8 cellular contexts compared by ENCODE assay signal in the genomic region with DNA sequence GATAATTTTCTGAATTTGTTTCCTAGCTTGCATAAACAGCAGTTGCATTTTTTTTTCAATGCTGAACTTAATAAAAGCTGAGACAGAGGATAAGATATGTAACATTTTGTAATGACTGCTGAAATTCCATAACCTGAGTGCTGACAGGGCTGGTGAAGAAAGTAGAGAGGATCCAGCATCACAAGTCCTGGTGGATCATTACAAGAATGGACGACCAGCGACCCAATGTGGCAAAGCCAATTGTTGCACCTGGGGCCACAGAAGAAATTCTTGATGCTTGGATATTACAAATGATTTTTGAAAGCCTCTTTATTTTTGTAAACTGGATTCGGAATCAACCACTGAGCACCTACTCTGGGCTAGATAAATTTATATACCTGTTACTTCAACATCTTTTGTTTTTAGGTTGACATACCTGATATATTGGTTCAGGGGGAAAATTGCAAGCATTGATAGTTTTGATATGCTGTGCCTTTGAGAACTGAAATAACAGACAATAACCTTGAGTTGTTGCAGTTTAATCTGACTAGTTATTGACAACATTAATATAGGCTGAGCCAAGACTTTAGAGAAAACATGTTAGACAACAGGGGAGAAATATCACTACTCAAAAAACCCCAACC. TPM values are rescaled to one million over a fixed set of nuclear protein-coding genes. Genes with fewer than 3 reads are reported as not detected.
A peak's percentile ranks its signal among the peaks of the same experiment; 100 is the strongest.
DNase-seq lines count a peak whose midpoint lies in the region; ATAC-seq and TF ChIP-seq lines count a peak whose summit lies in the region.

No MANE protein-coding gene starts in this region.

- H3K36me3 ChIP-seq in NT2/D1 (ENCODE audit: insufficient read depth, insufficient read length, low read length), result no peaks in the 10 kb centered on the region

- no peak overlapping the region for H3K9ac ChIP-seq in NT2/D1 (ENCODE audit: insufficient read length, low read depth)

- H3K4me3 ChIP-seq in NT2/D1 (ENCODE audit: insufficient read length, low read depth), result no peak overlapping the region

- CTCF ChIA-PET in Calu3 (lab: Charles Lee), result no interaction called here

- peaks cover 8% of the 10 kb centered on the region for H3K4me1 Mint-ChIP-seq in Calu3 (ENCODE audit: low read depth, unreplicated experiment)
- H3K4me1 Mint-ChIP-seq in activated T-helper 2 cell treated with anti-CD3 and anti-CD28 coated beads, Interferon-gamma antibody, Interleukin-2, Interleukin-4, amounts not matched to agents 10 μg/mL and 5 μg/mL and 100 μg/mL, durations not matched to agents 14 hours and 24 hours and 36 hours (ENCODE audit: low read depth), result peaks cover 13% of the 10 kb centered on the region

- no peaks in the 10 kb centered on the region for H3K9me3 ChIP-seq in NT2/D1 (ENCODE audit: insufficient read depth, low read length)

- H3K36me3 Mint-ChIP-seq in Calu3 (ENCODE audit: insufficient read depth, unreplicated experiment), result peaks cover 23% of the 10 kb centered on the region
- no peaks in the 10 kb centered on the region for H3K36me3 Mint-ChIP-seq in activated T-helper 2 cell treated with anti-CD3 and anti-CD28 coated beads, Interferon-gamma antibody, Interleukin-2, Interleukin-4, amounts not matched to agents 10 μg/mL and 5 μg/mL and 100 μg/mL, durations not matched to agents 14 hours and 24 hours and 36 hours (ENCODE audit: low read depth)

- no peaks in the 10 kb centered on the region for H3K9me3 Mint-ChIP-seq in Calu3 (ENCODE audit: low read depth, unreplicated experiment)
- no peaks in the 10 kb centered on the region for H3K9me3 Mint-ChIP-seq in activated T-helper 2 cell treated with anti-CD3 and anti-CD28 coated beads, Interferon-gamma antibody, Interleukin-2, Interleukin-4, amounts not matched to agents 10 μg/mL and 5 μg/mL and 100 μg/mL, durations not matched to agents 14 hours and 24 hours and 36 hours

- peak; percentile 79 for DNase-seq in Calu3
- DNase-seq in HT-29 (ENCODE audit: low spot score), result peak; percentile 81
- DNase-seq in NT2/D1 (ENCODE audit: low read depth, low spot score), result peak; percentile 61
- DNase-seq in activated T-helper 2 cell treated with anti-CD3 and anti-CD28 coated beads, Interferon-gamma antibody, Interleukin-2, Interleukin-4, amounts not matched to agents 10 μg/mL and 5 μg/mL and 100 μg/mL, durations not matched to agents 14 hours and 24 hours and 36 hours (ENCODE audit: low spot score), result peak; percentile 28
- DNase-seq in globus pallidus (ENCODE audit: low spot score), result peak; percentile 58
- DNase-seq in pons (ENCODE audit: low spot score), result peak; percentile 83

- ATAC-seq in GM19463 (IDR thresholded peaks at IDR 0.05; ENCODE audit: unreplicated experiment) (no peak), GM21360 (IDR thresholded peaks at IDR 0.05; ENCODE audit: unreplicated experiment) (no peak)

- no TSS peak for BruUV-seq in Calu3 (replicated peaks; lab: Mats Ljungman, UMichigan)

- H3K4me3 Mint-ChIP-seq in Calu3 (ENCODE audit: low read depth, unreplicated experiment), result no peak overlapping the region
- H3K4me3 Mint-ChIP-seq in activated T-helper 2 cell treated with anti-CD3 and anti-CD28 coated beads, Interferon-gamma antibody, Interleukin-2, Interleukin-4, amounts not matched to agents 10 μg/mL and 5 μg/mL and 100 μg/mL, durations not matched to agents 14 hours and 24 hours and 36 hours (ENCODE audit: low read depth), result no peak overlapping the region

- no peaks in the 10 kb centered on the region for H3K4me1 ChIP-seq in NT2/D1 (ENCODE audit: insufficient read depth, insufficient read length)

- no peak overlapping the region for H3K27ac Mint-ChIP-seq in Calu3 (ENCODE audit: unreplicated experiment)
- H3K27ac Mint-ChIP-seq in activated T-helper 2 cell treated with anti-CD3 and anti-CD28 coated beads, Interferon-gamma antibody, Interleukin-2, Interleukin-4, amounts not matched to agents 10 μg/mL and 5 μg/mL and 100 μg/mL, durations not matched to agents 14 hours and 24 hours and 36 hours, result no peak overlapping the region

- intact Hi-C loops in Calu3 (cut with micrococcal nuclease; ENCODE audit: unreplicated experiment), result loop anchor here (1.0 to 10.0 kb wide), 6 partner anchors 113 to 544 kb away; a partner anchor contains a TSS
- intact Hi-C loops in activated T-helper 2 cell treated with anti-CD3 and anti-CD28 coated beads, Interferon-gamma antibody, Interleukin-2, Interleukin-4, amounts not matched to agents 10 μg/mL and 5 μg/mL and 100 μg/mL, durations not matched to agents 14 hours and 24 hours and 36 hours (cut with micrococcal nuclease), result loop anchor here (2.0 kb wide), 1 partner anchor 544 kb away; no protein-coding TSS in a partner anchor

- peak; percentile 83 for TF ChIP-seq CTCF in Calu3 (IDR thresholded peaks at IDR 0.05; ENCODE audit: unreplicated experiment)

- H3K27me3 ChIP-seq in NT2/D1 (ENCODE audit: insufficient read depth, insufficient read length), result no peaks in the 10 kb centered on the region

- H3K27me3 Mint-ChIP-seq in Calu3 (ENCODE audit: unreplicated experiment), result no peaks in the 10 kb centered on the region
- H3K27me3 Mint-ChIP-seq in activated T-helper 2 cell treated with anti-CD3 and anti-CD28 coated beads, Interferon-gamma antibody, Interleukin-2, Interleukin-4, amounts not matched to agents 10 μg/mL and 5 μg/mL and 100 μg/mL, durations not matched to agents 14 hours and 24 hours and 36 hours (ENCODE audit: low read depth), result peaks cover 22% of the 10 kb centered on the region

RNA-seq across cellular contexts. Expression of a gene that starts 3.9 kb away (rescaled TPM):
- 148 and 158 TPM in 2 replicates for total RNA-seq in Calu3 (2022)
- 94.6 and 94.7 TPM in 2 replicates for total RNA-seq in HT-29 (2014; rRNA removed; shearing (Covaris generic))
- 114 and 121 TPM in 2 replicates for total RNA-seq in activated T-helper 2 cell treated with anti-CD3 and anti-CD28 coated beads, Interferon-gamma antibody, Interleukin-2, Interleukin-4, amounts not matched to agents 10 μg/mL and 5 μg/mL and 100 μg/mL, durations not matched to agents 14 hours and 24 hours and 36 hours

RNA-seq across cellular contexts. Expression of a gene that starts 45.6 kb away (rescaled TPM):
- 76.2 and 88.0 TPM in 2 replicates for total RNA-seq in Calu3 (2022)
- 23.4 and 27.9 TPM in 2 replicates for total RNA-seq in HT-29 (2014; rRNA removed; shearing (Covaris generic))
- 61.2 and 64.4 TPM in 2 replicates for total RNA-seq in activated T-helper 2 cell treated with anti-CD3 and anti-CD28 coated beads, Interferon-gamma antibody, Interleukin-2, Interleukin-4, amounts not matched to agents 10 μg/mL and 5 μg/mL and 100 μg/mL, durations not matched to agents 14 hours and 24 hours and 36 hours

RNA-seq across cellular contexts. Expression of a gene that starts 45.7 kb away (rescaled TPM):
- 135 and 146 TPM in 2 replicates for total RNA-seq in Calu3 (2022)
- total RNA-seq in HT-29 (2014; rRNA removed; shearing (Covaris generic)), result 38.7 and 42.0 TPM in 2 replicates
- total RNA-seq in activated T-helper 2 cell treated with anti-CD3 and anti-CD28 coated beads, Interferon-gamma antibody, Interleukin-2, Interleukin-4, amounts not matched to agents 10 μg/mL and 5 μg/mL and 100 μg/mL, durations not matched to agents 14 hours and 24 hours and 36 hours, result 90.3 and 91.6 TPM in 2 replicates

Comparison
In these comparisons a context has a peak if more than half of its experiments do, and no peak if none do; other contexts are left out.
1. DNase-seq: peak in every context shown above with its lines; median percentile 83 in pons; 81 in HT-29; 79 in Calu3; 61 in NT2/D1; 58 in globus pallidus; 28 in activated T-helper 2 cell treated with anti-CD3 and anti-CD28 coated beads, Interferon-gamma antibody, Interleukin-2, Interleukin-4, amounts not matched to agents 10 μg/mL and 5 μg/mL and 100 μg/mL, durations not matched to agents 14 hours and 24 hours and 36 hours.